In genomic region chr21:45736705-45737484, GRCh38 we compare ENCODE assay signal across 19 cellular contexts.
"Had no signal": no experiment of that assay in that cellular context is flagged by ENCODE, and none has a peak within 500 bp of the region (broad histone marks: within the 10 kb centered on the region; RNA-seq: fewer than 3 reads in every experiment).

No MANE protein-coding gene starts in this region.

- H3K27me3 ChIP-seq: adrenal gland, cardiac muscle cell, right atrium auricular region, testis, upper lobe of left lung had no signal

- H3K36me3 ChIP-seq: adrenal gland, cardiac muscle cell, left ventricle myocardium inferior, right atrium auricular region, stomach, upper lobe of left lung had no signal

- H3K9me3 ChIP-seq: adrenal gland, right atrium auricular region, testis, upper lobe of left lung had no signal

- H3K27ac ChIP-seq: adrenal gland, cardiac muscle cell, dorsolateral prefrontal cortex, left ventricle myocardium inferior, right atrium auricular region, stomach, testis, upper lobe of left lung had no signal

- DNase-seq: activated CD8-positive, alpha-beta memory T cell treated with anti-CD3 and anti-CD28 coated beads, Interleukin-2, amount 50 U/mL, for 4 hours; activated CD8-positive, alpha-beta T cell treated with anti-CD3 and anti-CD28 coated beads for 36 hours; activated effector memory CD4-positive, alpha-beta T cell treated with anti-CD3 and anti-CD28 coated beads, Interleukin-2, amount 50 U/mL, for 16 hours; activated T-cell treated with anti-CD3 and anti-CD28 coated beads, Interleukin-2, amount 50 U/mL, for 48 hours; adrenal gland; dorsolateral prefrontal cortex; endodermal cell; hippocampal formation; kidney; left ventricle myocardium inferior; mesendoderm; occipital lobe; small intestine; stimulated activated CD4-positive, alpha-beta T cell treated with anti-CD3 and anti-CD28 coated beads, Interleukin-4, amount 100 ng/mL, for 24 hours; stomach; testis had no signal

- H3K4me1 ChIP-seq: adrenal gland, right atrium auricular region, stomach, testis, upper lobe of left lung had no signal

- H3K4me3 ChIP-seq: adrenal gland, cardiac muscle cell, dorsolateral prefrontal cortex, left ventricle myocardium inferior, right atrium auricular region, stomach, testis, upper lobe of left lung had no signal

- FAIRE-seq: kidney, small intestine had no signal

- ATAC-seq: activated CD8-positive, alpha-beta T cell treated with anti-CD3 and anti-CD28 coated beads for 36 hours had no signal
